ENCODE assay signal across 21 cellular contexts in genomic region chr11:17229481-17230152, GRCh38. TPM values are rescaled to one million over a fixed set of nuclear protein-coding genes. Genes with fewer than 3 reads are reported as not detected.
DNase-seq lines count a peak whose midpoint lies in the region; ATAC-seq and TF ChIP-seq lines count a peak whose summit lies in the region.
"Had no signal": no experiment of that assay in that cellular context is flagged by ENCODE, and none has a peak within 500 bp of the region (broad histone marks: within the 10 kb centered on the region; RNA-seq: fewer than 3 reads in every experiment).

No MANE protein-coding gene starts in this region.

- H3K23ac ChIP-seq in mesenchymal stem cell (ENCODE audit: low read length in 2 of 2), result no peak overlapping the region

- no peaks in the 10 kb centered on the region for H3K9me3 Mint-ChIP-seq in activated T-helper 17 cell treated with anti-CD3 and anti-CD28 coated beads, Interleukin-2, amount 50 U/mL, for 72 hours
- H3K9me3 Mint-ChIP-seq: activated CD4-positive, alpha-beta memory T cell treated with anti-CD3 and anti-CD28 coated beads for 36 hours; activated T-cell treated with anti-CD3 and anti-CD28 coated beads, Interleukin-2, amount 50 U/mL, for 4 hours; GM23338 had no signal

- H3K14ac ChIP-seq in mesenchymal stem cell (ENCODE audit: low read length in 2 of 2), result no peak overlapping the region

- no peak for TF ChIP-seq RAD21 in SK-N-SH (IDR thresholded peaks at IDR 0.05; ENCODE audit: low read length)
- no peak for TF ChIP-seq RAD21 in HCT116 (IDR thresholded peaks at IDR 0.05; ENCODE audit: low read depth)

- H3K4me3 ChIP-seq in SK-N-SH (ENCODE audit: low read depth in 2 of 2, low read length in 1 of 2) (no peak overlapping the region; a peak in 1 of 4 replicates), HCT116 (replicated peaks in 1 of 2; ENCODE audit: low read depth in 1 of 2, low read length in 2 of 2) (no peak overlapping the region), mesenchymal stem cell (ENCODE audit: insufficient read depth in 1 of 2, low read depth in 1 of 2, low read length in 2 of 2) (no peak overlapping the region)
- H3K4me3 ChIP-seq: GM23338, skin epidermis had no signal

- H3K27ac Mint-ChIP-seq in activated T-helper 17 cell treated with anti-CD3 and anti-CD28 coated beads, Interleukin-2, amount 50 U/mL, for 72 hours, result peak overlapping the region; percentile 34
- H3K27ac Mint-ChIP-seq: activated CD4-positive, alpha-beta memory T cell treated with anti-CD3 and anti-CD28 coated beads for 36 hours; GM23338 had no signal

- 72% methylated on average over 7 of the region's 7 CpGs for WGBS in SK-N-SH (ENCODE audit: low lambda C conversion rate)
- WGBS in mesenchymal stem cell, result 81% methylated on average over 6 of the region's 7 CpGs

- H3K9me3 ChIP-seq in SK-N-SH (no peaks in the 10 kb centered on the region), HCT116 (ENCODE audit: control insufficient read depth in 1 of 2, insufficient read depth in 1 of 2, low read depth in 1 of 2, low read length in 2 of 2) (no peaks in the 10 kb centered on the region), mesenchymal stem cell (ENCODE audit: control insufficient read depth, low read length) (no peaks in the 10 kb centered on the region)

- no peak for TF ChIP-seq EP300 in SK-N-SH (IDR thresholded peaks at IDR 0.05; ENCODE audit: borderline replicate concordance in 1 of 2, low read depth in 1 of 2, low read length in 1 of 2)

- H3K27ac ChIP-seq in SK-N-SH (ENCODE audit: low read depth in 2 of 2, low read length in 1 of 2), result no peak overlapping the region
- no peak overlapping the region for H3K27ac ChIP-seq in HCT116 (ENCODE audit: low read depth, low read length)
- H3K27ac ChIP-seq in mesenchymal stem cell (ENCODE audit: low read length, poor library complexity, severe bottlenecking), result no peak overlapping the region
- no peak overlapping the region for H3K27ac ChIP-seq in caudate nucleus (ENCODE audit: low read depth, low read length)
- H3K27ac ChIP-seq: 22Rv1, skin epidermis had no signal

- no peaks in the 10 kb centered on the region for H3K79me1 ChIP-seq in mesenchymal stem cell (replicated peaks; ENCODE audit: low read length, poor library complexity, severe bottlenecking)

- no peak overlapping the region for H2BK12ac ChIP-seq in mesenchymal stem cell (ENCODE audit: low read length in 2 of 2)

- H3K18ac ChIP-seq in mesenchymal stem cell (ENCODE audit: low read depth in 1 of 2, low read length in 2 of 2), result no peak overlapping the region

- no peaks in the 10 kb centered on the region for H3F3A ChIP-seq in SK-N-SH (replicated peaks; ENCODE audit: insufficient read depth)

- H3K4me1 ChIP-seq in SK-N-SH (ENCODE audit: control insufficient read depth in 1 of 2, insufficient read depth in 2 of 2, low read depth in 1 of 2, low read length in 1 of 2) (no peaks in the 10 kb centered on the region), HCT116 (ENCODE audit: control insufficient read depth in 1 of 2, insufficient read depth in 2 of 2, low read length in 2 of 2) (no peaks in the 10 kb centered on the region; a peak in 1 of 4 replicates), mesenchymal stem cell (ENCODE audit: control insufficient read depth, insufficient read depth, low read depth, low read length) (no peaks in the 10 kb centered on the region)

- RAD21 ChIA-PET in HCT116 (lab: Charles Lee; ENCODE audit: low non-redundant PET in 1 of 2, low total read pairs in 2 of 2, uncharacterized antibody in 2 of 2, unreplicated experiment in 2 of 2), result interaction anchor here in 1 of 2 experiments (1.2 kb wide), 1 partner anchor 38 kb away, joined by 3 read pairs; no protein-coding TSS in a partner anchor

- no peak for TF ChIP-seq POLR2A in HCT116 (IDR thresholded peaks at IDR 0.05; ENCODE audit: borderline replicate concordance, extremely low read depth, insufficient read depth, insufficient read length)
- no peak for TF ChIP-seq POLR2A in GM18505 (IDR thresholded peaks at IDR 0.05; ENCODE audit: borderline replicate concordance, extremely low read depth, insufficient read depth, insufficient read length)

- peak; percentile 28; the same call in 1 of the 3 replicates for ATAC-seq in SK-N-SH treated with all-trans-retinoic acid at 6 μM for 48 hours
- no peak; the same call in 1 of the 2 replicates for ATAC-seq in HCT116
- ATAC-seq in activated T-helper 17 cell treated with anti-CD3 and anti-CD28 coated beads, Interleukin-2, amount 50 U/mL, for 72 hours (replicated peaks), result no peak
- no peak for ATAC-seq in GM18505 (IDR thresholded peaks at IDR 0.05; ENCODE audit: unreplicated experiment)
- ATAC-seq: activated T-cell treated with anti-CD3 and anti-CD28 coated beads, Interleukin-2, amount 50 U/mL, for 4 hours had no signal

- DNase-seq in SK-N-SH (no peak), HCT116 (ENCODE audit: low read depth, low spot score) (no peak), mesenchymal stem cell (no peak), caudate nucleus (lab: John Stamatoyannopoulos, UW) (no peak), iPS-NIHi7 (ENCODE audit: extremely low spot score) (no peak)
- DNase-seq: activated CD4-positive, CD25-positive, alpha-beta regulatory T cell; aorta; DMS153; GDM1; NCI-H187; NCI-H526 treated with DMSO at 0.1 percent for 48 hours; stimulated activated CD4-positive, alpha-beta T cell treated with anti-CD3 and anti-CD28 coated beads, Interleukin-1b, Interleukin-23, amount 100 ng/mL, for 48 hours had no signal

- no peak overlapping the region for H3K4ac ChIP-seq in mesenchymal stem cell (ENCODE audit: low read depth in 1 of 2, low read length in 2 of 2)

- H4K20me1 ChIP-seq in SK-N-SH (ENCODE audit: insufficient read depth), result no peaks in the 10 kb centered on the region
- H4K20me1 ChIP-seq in HCT116 (ENCODE audit: insufficient read depth), result no peaks in the 10 kb centered on the region

- CTCF ChIA-PET in SK-N-SH (lab: Yijun Ruan, JAX) (interaction anchor here (0.6 to 2.2 kb wide), 25 partner anchors 8 to 314 kb away, joined by 3 to 18 read pairs (median 4); partner anchors contain the start of genes KCNJ11, PIK3C2A, PLEKHA7 and USH1C), HCT116 (lab: Charles Lee) (interaction anchor here (0.7 to 1.8 kb wide), 8 partner anchors 13 to 369 kb away, joined by 3 to 12 read pairs (median 6); no protein-coding TSS in a partner anchor)

- BruUV-seq in HCT116 (replicated peaks; lab: Mats Ljungman, UMichigan), result no TSS peak

- H3K36me3 ChIP-seq in SK-N-SH (replicated peaks in 1 of 2; ENCODE audit: control insufficient read depth in 1 of 2, insufficient read depth in 2 of 2, low read length in 1 of 2) (no peaks in the 10 kb centered on the region), HCT116 (ENCODE audit: control insufficient read depth in 1 of 2, insufficient read depth in 2 of 2, low read length in 2 of 2) (no peaks in the 10 kb centered on the region), mesenchymal stem cell (ENCODE audit: control insufficient read depth in 1 of 2, insufficient read depth in 2 of 2, low read depth in 1 of 2, low read length in 2 of 2) (no peaks in the 10 kb centered on the region)

- no peaks in the 10 kb centered on the region for H3K36me3 Mint-ChIP-seq in activated T-helper 17 cell treated with anti-CD3 and anti-CD28 coated beads, Interleukin-2, amount 50 U/mL, for 72 hours (ENCODE audit: low read depth)
- H3K36me3 Mint-ChIP-seq: activated CD4-positive, alpha-beta memory T cell treated with anti-CD3 and anti-CD28 coated beads for 36 hours; CD4-positive, alpha-beta memory T cell had no signal

- no peak overlapping the region for H4K91ac ChIP-seq in mesenchymal stem cell (ENCODE audit: low read length)

- intact Hi-C loops in HCT116 (cut with micrococcal nuclease), result loop anchor here (1.0 to 10.0 kb wide), 4 partner anchors 125 to 299 kb away; partner anchors contain the start of gene NCR3LG1

- no peak overlapping the region for H3K9ac ChIP-seq in SK-N-SH
- H3K9ac ChIP-seq in HCT116 (ENCODE audit: low read length), result no peak overlapping the region
- H3K9ac ChIP-seq in mesenchymal stem cell (ENCODE audit: low read length), result peak overlapping the region; percentile 75

- no peak overlapping the region for H2AFZ ChIP-seq in SK-N-SH (ENCODE audit: low read depth)
- H2AFZ ChIP-seq in HCT116 (ENCODE audit: low read depth, low read length, poor library complexity, severe bottlenecking), result no peak overlapping the region
- H2AFZ ChIP-seq in mesenchymal stem cell (ENCODE audit: low read depth, low read length), result no peak overlapping the region
- H2AFZ ChIP-seq: GM23338 had no signal

- H2BK15ac ChIP-seq in mesenchymal stem cell (ENCODE audit: low read depth, poor library complexity, severe bottlenecking), result no peak overlapping the region

- no peaks in the 10 kb centered on the region for H3K9me2 ChIP-seq in SK-N-SH
- no peaks in the 10 kb centered on the region for H3K9me2 ChIP-seq in HCT116 (ENCODE audit: insufficient read depth)

- H3K27me3 Mint-ChIP-seq in activated T-helper 17 cell treated with anti-CD3 and anti-CD28 coated beads, Interleukin-2, amount 50 U/mL, for 72 hours, result peaks cover 7% of the 10 kb centered on the region

- H3K4me2 ChIP-seq in SK-N-SH (no peak overlapping the region), HCT116 (ENCODE audit: low read length) (peak overlapping the region; percentile 17; the same call in 1 of the 2 replicates), mesenchymal stem cell (ENCODE audit: low read length, poor library complexity, severe bottlenecking) (no peak overlapping the region)
- H3K4me2 ChIP-seq: GM23338 had no signal

- H4K8ac ChIP-seq in mesenchymal stem cell (ENCODE audit: low read length), result no peak overlapping the region

- H3K27me3 ChIP-seq in SK-N-SH (ENCODE audit: insufficient read depth), result no peaks in the 10 kb centered on the region
- H3K27me3 ChIP-seq in HCT116 (ENCODE audit: insufficient read depth, low read length), result no peaks in the 10 kb centered on the region
- no peaks in the 10 kb centered on the region for H3K27me3 ChIP-seq in mesenchymal stem cell (ENCODE audit: control insufficient read depth in 1 of 2, insufficient read depth in 1 of 2, low read length in 2 of 2)

- no peak overlapping the region for H2BK5ac ChIP-seq in mesenchymal stem cell (ENCODE audit: low read depth, low read length, poor library complexity, severe bottlenecking)

- H2BK120ac ChIP-seq in mesenchymal stem cell (ENCODE audit: low read depth, low read length), result no peak overlapping the region

- POLR2A ChIA-PET in SK-N-SH (lab: Yijun Ruan, JAX) (no interaction called here), HCT116 (lab: Charles Lee) (interaction anchor here (1.1 kb wide), 1 partner anchor 22 kb away, joined by 3 read pairs; the partner anchor contains the start of gene PIK3C2A)

- TF ChIP-seq CTCF in SK-N-SH (IDR thresholded peaks at IDR 0.05) (no peak), HCT116 (IDR thresholded peaks at IDR 0.05 in 2 of 3, conservative IDR thresholded peaks at IDR 0.05 in 1 of 3; ENCODE audit: borderline replicate concordance in 1 of 3, insufficient read depth in 1 of 3, low read depth in 2 of 3, low read length in 2 of 3) (no peak)

- peaks cover 16% of the 10 kb centered on the region for H3K4me1 Mint-ChIP-seq in activated T-helper 17 cell treated with anti-CD3 and anti-CD28 coated beads, Interleukin-2, amount 50 U/mL, for 72 hours
- H3K4me1 Mint-ChIP-seq: GM23338 had no signal

- H3K79me2 ChIP-seq in SK-N-SH (ENCODE audit: insufficient read depth), result no peaks in the 10 kb centered on the region
- no peaks in the 10 kb centered on the region for H3K79me2 ChIP-seq in HCT116 (ENCODE audit: insufficient read depth, low read length)

- H3K4me3 Mint-ChIP-seq in activated T-helper 17 cell treated with anti-CD3 and anti-CD28 coated beads, Interleukin-2, amount 50 U/mL, for 72 hours, result peak overlapping the region; percentile 41
- H3K4me3 Mint-ChIP-seq: activated CD4-positive, alpha-beta memory T cell treated with anti-CD3 and anti-CD28 coated beads for 36 hours; GM23338 had no signal

- H2AK5ac ChIP-seq in mesenchymal stem cell (ENCODE audit: low read length, severe bottlenecking), result no peak overlapping the region

RNA-seq across cellular contexts. Expression of gene PIK3C2A, which starts 21.8 kb away (rescaled TPM):
- polyA plus RNA-seq in SK-N-SH (2012; rRNA removed), result 9.3 and 13.3 TPM in 2 replicates
- polyA plus RNA-seq in SK-N-SH (2012; cell fraction: cytosol; rRNA removed), result 13.8 and 15.6 TPM in 2 replicates
- polyA plus RNA-seq in SK-N-SH (2012; cell fraction: nucleus; rRNA removed), result 7.8 and 19.2 TPM in 2 replicates
- total RNA-seq in HCT116 (2021; ENCODE audit: unreplicated experiment), result 51.6 TPM
- polyA plus RNA-seq in HCT116 (2012), result 7.7 and 7.9 TPM in 2 replicates
- total RNA-seq in activated T-helper 17 cell treated with anti-CD3 and anti-CD28 coated beads, Interleukin-2, amount 50 U/mL, for 72 hours, result 10 to 100 TPM; 22.3 to 40.4 TPM
- 28.6 TPM for polyA plus RNA-seq in mesenchymal stem cell (2013, experiment 1 of 2)
- polyA plus RNA-seq in mesenchymal stem cell (2013, experiment 2 of 2), result 29.8 TPM

RNA-seq across cellular contexts. Expression of gene NUCB2, which starts 46.9 kb away (rescaled TPM):
- 23.9 and 25.0 TPM in 2 replicates for polyA plus RNA-seq in SK-N-SH (2012; rRNA removed)
- 34.5 and 53.2 TPM in 2 replicates for polyA plus RNA-seq in SK-N-SH (2012; cell fraction: cytosol; rRNA removed)
- polyA plus RNA-seq in SK-N-SH (2012; cell fraction: nucleus; rRNA removed), result 8.0 and 16.6 TPM in 2 replicates
- 40.6 TPM for total RNA-seq in HCT116 (2021; ENCODE audit: unreplicated experiment)
- 23.4 TPM in 2 replicates for polyA plus RNA-seq in HCT116 (2012)
- 10 to 100 TPM; 28.3 to 39.0 TPM for total RNA-seq in activated T-helper 17 cell treated with anti-CD3 and anti-CD28 coated beads, Interleukin-2, amount 50 U/mL, for 72 hours
- 188 TPM for polyA plus RNA-seq in mesenchymal stem cell (2013, experiment 1 of 2)
- polyA plus RNA-seq in mesenchymal stem cell (2013, experiment 2 of 2), result 188 TPM
